In the genomic region with DNA sequence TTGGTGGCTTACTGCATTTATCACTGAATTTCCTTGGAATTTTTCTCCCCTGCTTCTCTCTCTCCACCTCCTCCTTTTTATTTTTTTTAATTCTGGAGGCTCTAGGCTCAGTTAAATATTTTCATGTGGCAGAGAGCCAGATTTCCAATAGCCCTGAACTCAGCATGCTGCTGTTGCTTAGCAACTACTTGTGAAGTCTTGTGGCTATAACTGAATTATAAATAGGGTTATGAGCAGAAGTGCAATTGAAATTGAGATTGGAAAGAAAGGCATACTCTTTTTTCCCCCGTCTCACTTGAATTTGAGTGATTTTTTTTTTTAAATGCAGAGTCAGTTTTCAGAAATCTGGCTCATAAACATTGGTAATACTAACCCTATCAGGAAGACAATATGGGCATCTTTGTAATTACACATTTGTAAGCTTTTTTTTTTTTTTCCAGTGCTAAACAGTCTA, we compare ENCODE assay signal across 9 cellular contexts. TPM values are rescaled to one million over a fixed set of nuclear protein-coding genes. Genes with fewer than 3 reads are reported as not detected.
DNase-seq lines count a peak whose midpoint lies in the region; ATAC-seq and TF ChIP-seq lines count a peak whose summit lies in the region.
"Had no signal": no experiment of that assay in that cellular context is flagged by ENCODE, and none has a peak within 500 bp of the region (broad histone marks: within the 10 kb centered on the region; RNA-seq: fewer than 3 reads in every experiment).

No MANE protein-coding gene starts in this region.

- peaks cover 15% of the 10 kb centered on the region for H3K36me3 Mint-ChIP-seq in activated T-cell treated with anti-CD3 and anti-CD28 coated beads, Interleukin-2, amount 50 U/mL, for 4 hours (ENCODE audit: insufficient read depth)

- DNase-seq in activated T-cell treated with anti-CD3 and anti-CD28 coated beads, Interleukin-2, amount 50 U/mL, for 4 hours = no peak
- no peak for DNase-seq in activated T-cell treated with anti-CD3 and anti-CD28 coated beads, Interleukin-2, amount 50 U/mL, for 48 hours
- DNase-seq in NCI-H510A (lab: John Stamatoyannopoulos, UW) (peak; percentile 41), brain pericyte (ENCODE audit: low read depth, low spot score) (peak; percentile 74), kidney tubule cell (ENCODE audit: low spot score) (peak; percentile 85), suprapubic skin (ENCODE audit: low spot score in 2 of 2) (no peak)
- DNase-seq: upper lobe of left lung had no signal

- no peaks in the 10 kb centered on the region for H3K36me3 ChIP-seq in suprapubic skin
- H3K36me3 ChIP-seq: upper lobe of left lung had no signal

- H3K27me3 Mint-ChIP-seq in activated T-cell treated with anti-CD3 and anti-CD28 coated beads, Interleukin-2, amount 50 U/mL, for 4 hours (ENCODE audit: low read depth) = no peaks in the 10 kb centered on the region

- no peak overlapping the region for H3K4me3 ChIP-seq in suprapubic skin
- H3K4me3 ChIP-seq: upper lobe of left lung had no signal

- H3K9me3 Mint-ChIP-seq in activated T-cell treated with anti-CD3 and anti-CD28 coated beads, Interleukin-2, amount 50 U/mL, for 4 hours = peaks cover 4% of the 10 kb centered on the region

- ATAC-seq in activated T-cell treated with anti-CD3 and anti-CD28 coated beads, Interleukin-2, amount 50 U/mL, for 4 hours = peak in 1 of 2 donors; percentile 20
- ATAC-seq in HG03280 (IDR thresholded peaks at IDR 0.05; ENCODE audit: unreplicated experiment) (peak; percentile 58), HG03039 (IDR thresholded peaks at IDR 0.05; ENCODE audit: unreplicated experiment) (no peak)

- H3K4me1 ChIP-seq in suprapubic skin = peaks cover 19% of the 10 kb centered on the region

- WGBS in suprapubic skin = 11% methylated on average over 1 of the region's 1 CpG

- peak overlapping the region; percentile 61 for H3K4me3 Mint-ChIP-seq in activated T-cell treated with anti-CD3 and anti-CD28 coated beads, Interleukin-2, amount 50 U/mL, for 4 hours

- TF ChIP-seq POLR2A in suprapubic skin (IDR thresholded peaks at IDR 0.05) = no peak

- TF ChIP-seq EP300 in suprapubic skin (IDR thresholded peaks at IDR 0.05) = no peak

- no peak for TF ChIP-seq CTCF in suprapubic skin (IDR thresholded peaks at IDR 0.05)

- H3K27ac ChIP-seq in suprapubic skin = peak overlapping the region; percentile 11
- H3K27ac ChIP-seq: upper lobe of left lung had no signal

- H3K4me1 Mint-ChIP-seq in activated T-cell treated with anti-CD3 and anti-CD28 coated beads, Interleukin-2, amount 50 U/mL, for 4 hours (ENCODE audit: low read depth) = peaks cover 74% of the 10 kb centered on the region

- H3K27me3 ChIP-seq in suprapubic skin = no peaks in the 10 kb centered on the region
- H3K27me3 ChIP-seq: upper lobe of left lung had no signal

- H3K9me3 ChIP-seq in suprapubic skin = peaks cover 7% of the 10 kb centered on the region

RNA-seq across cellular contexts. Expression of gene ATF7IP, which starts 38.3 kb away (rescaled TPM):
- total RNA-seq in activated T-cell treated with anti-CD3 and anti-CD28 coated beads, Interleukin-2, amount 50 U/mL, for 4 hours = 10 to 100 TPM; 33.5 to 54.6 (median 39.4) TPM
- 10 to 100 TPM; 41.0 to 79.6 (median 59.2) TPM for total RNA-seq in suprapubic skin

Comparison
In these comparisons a context has a peak if more than half of its experiments do, and no peak if none do; other contexts are left out.
1. DNase-seq: peak in NCI-H510A (single experiment), brain pericyte (single experiment) and kidney tubule cell (single experiment); none in activated T-cell treated with anti-CD3 and anti-CD28 coated beads, Interleukin-2, amount 50 U/mL, for 4 hours (single experiment), activated T-cell treated with anti-CD3 and anti-CD28 coated beads, Interleukin-2, amount 50 U/mL, for 48 hours (0 of 2) and suprapubic skin (0 of 2).